In the genomic region with DNA sequence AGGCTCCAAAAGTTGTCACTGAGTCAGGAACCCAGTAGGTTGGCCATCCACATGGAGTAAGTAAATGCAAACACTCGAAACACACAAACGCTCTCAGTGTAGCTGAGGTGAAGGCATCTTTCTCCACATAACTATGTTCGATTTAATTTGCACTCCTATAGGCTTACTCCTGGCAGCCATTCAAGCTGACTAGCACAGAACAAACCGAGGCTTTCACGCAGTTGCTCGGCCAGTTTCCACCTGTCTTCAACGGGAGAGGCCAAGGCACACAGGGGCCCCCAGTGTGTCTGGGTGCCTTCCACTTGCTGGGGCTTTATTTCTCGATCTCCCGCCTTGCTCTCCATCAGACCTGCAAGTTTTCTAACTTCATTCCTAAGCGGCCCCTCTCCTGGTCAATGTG, we compare ENCODE assay signal across 2 cellular contexts.
TF ChIP-seq lines count a peak whose summit lies in the region.

No MANE protein-coding gene starts in this region.

TF ChIP-seq in H1, 55 proteins besides CTCF, POLR2A, EP300 and RAD21:
- no peak for TF ChIP-seq SP4 (IDR thresholded peaks at IDR 0.05; ENCODE audit: low read length)
- TF ChIP-seq BRCA1 (IDR thresholded peaks at IDR 0.05; ENCODE audit: low read depth, low read length) = no peak

TF ChIP-seq in neural cell, 6 proteins besides CTCF, POLR2A, EP300 and RAD21:
- no peak for TF ChIP-seq EZH2 (IDR thresholded peaks at IDR 0.05; ENCODE audit: borderline replicate concordance, insufficient read depth, low read length, poor library complexity, severe bottlenecking)
- TF ChIP-seq MXI1 (conservative IDR thresholded peaks at IDR 0.05; ENCODE audit: poor library complexity, severe bottlenecking) = no peak
- no peak for TF ChIP-seq SMC3 (conservative IDR thresholded peaks at IDR 0.05; ENCODE audit: poor library complexity)
- TF ChIP-seq, protein P1, sequence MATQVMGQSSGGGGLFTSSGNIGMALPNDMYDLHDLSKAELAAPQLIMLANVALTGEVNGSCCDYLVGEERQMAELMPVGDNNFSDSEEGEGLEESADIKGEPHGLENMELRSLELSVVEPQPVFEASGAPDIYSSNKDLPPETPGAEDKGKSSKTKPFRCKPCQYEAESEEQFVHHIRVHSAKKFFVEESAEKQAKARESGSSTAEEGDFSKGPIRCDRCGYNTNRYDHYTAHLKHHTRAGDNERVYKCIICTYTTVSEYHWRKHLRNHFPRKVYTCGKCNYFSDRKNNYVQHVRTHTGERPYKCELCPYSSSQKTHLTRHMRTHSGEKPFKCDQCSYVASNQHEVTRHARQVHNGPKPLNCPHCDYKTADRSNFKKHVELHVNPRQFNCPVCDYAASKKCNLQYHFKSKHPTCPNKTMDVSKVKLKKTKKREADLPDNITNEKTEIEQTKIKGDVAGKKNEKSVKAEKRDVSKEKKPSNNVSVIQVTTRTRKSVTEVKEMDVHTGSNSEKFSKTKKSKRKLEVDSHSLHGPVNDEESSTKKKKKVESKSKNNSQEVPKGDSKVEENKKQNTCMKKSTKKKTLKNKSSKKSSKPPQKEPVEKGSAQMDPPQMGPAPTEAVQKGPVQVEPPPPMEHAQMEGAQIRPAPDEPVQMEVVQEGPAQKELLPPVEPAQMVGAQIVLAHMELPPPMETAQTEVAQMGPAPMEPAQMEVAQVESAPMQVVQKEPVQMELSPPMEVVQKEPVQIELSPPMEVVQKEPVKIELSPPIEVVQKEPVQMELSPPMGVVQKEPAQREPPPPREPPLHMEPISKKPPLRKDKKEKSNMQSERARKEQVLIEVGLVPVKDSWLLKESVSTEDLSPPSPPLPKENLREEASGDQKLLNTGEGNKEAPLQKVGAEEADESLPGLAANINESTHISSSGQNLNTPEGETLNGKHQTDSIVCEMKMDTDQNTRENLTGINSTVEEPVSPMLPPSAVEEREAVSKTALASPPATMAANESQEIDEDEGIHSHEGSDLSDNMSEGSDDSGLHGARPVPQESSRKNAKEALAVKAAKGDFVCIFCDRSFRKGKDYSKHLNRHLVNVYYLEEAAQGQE (IDR thresholded peaks at IDR 0.05; ENCODE audit: borderline replicate concordance) = no peak
- no peak for TF ChIP-seq POLR2AphosphoS5 (IDR thresholded peaks at IDR 0.05)
- TF ChIP-seq TAF1 (IDR thresholded peaks at IDR 0.05; ENCODE audit: low read depth) = no peak
